In genomic region chr20:11891827-11892521, GRCh38 we compare ENCODE assay signal across 8 cellular contexts. TPM values are rescaled to one million over a fixed set of nuclear protein-coding genes. Genes with fewer than 3 reads are reported as not detected.
DNase-seq lines count a peak whose midpoint lies in the region; ATAC-seq and TF ChIP-seq lines count a peak whose summit lies in the region.

No MANE protein-coding gene starts in this region.

- 0% methylated on average over 16 of the region's 16 CpGs for WGBS in ectodermal cell, 2 experiments

- peak; percentile 68 for ATAC-seq in HG02610 (IDR thresholded peaks at IDR 0.05; ENCODE audit: unreplicated experiment)
- peak; percentile 15 to 58 for ATAC-seq in lower lobe of right lung
- no peak for ATAC-seq in HG03025 (IDR thresholded peaks at IDR 0.05; ENCODE audit: low FRiP score, unreplicated experiment)

- H3K4me3 ChIP-seq in ectodermal cell (ENCODE audit: insufficient read depth, low read depth, low read length) (peak overlapping the region; percentile 75), lower lobe of right lung (peak overlapping the region; percentile 74)

- H3K27me3 ChIP-seq in ectodermal cell (ENCODE audit: control insufficient read depth, insufficient read depth, low read length, poor library complexity, severe bottlenecking) (no peaks in the 10 kb centered on the region), lower lobe of right lung (ENCODE audit: low read depth) (no peaks in the 10 kb centered on the region)

- intact Hi-C loops in lower lobe of right lung (cut with DNase I), result no loop called here

- TF ChIP-seq CTCF in lower lobe of right lung (IDR thresholded peaks at IDR 0.05), result no peak

- H3K9ac ChIP-seq in ES-I3 (ENCODE audit: low read depth, low read length), result peak overlapping the region; percentile 74

- H3K9me3 ChIP-seq in ES-I3 (ENCODE audit: control insufficient read depth, insufficient read depth, low read length), result no peaks in the 10 kb centered on the region
- no peaks in the 10 kb centered on the region for H3K9me3 ChIP-seq in ectodermal cell (ENCODE audit: control insufficient read depth, low read length)
- no peaks in the 10 kb centered on the region for H3K9me3 ChIP-seq in lower lobe of right lung

- H3K36me3 ChIP-seq in ES-I3 (ENCODE audit: insufficient read depth, low read length) (no peaks in the 10 kb centered on the region), ectodermal cell (ENCODE audit: control insufficient read depth, insufficient read depth, low read length) (no peaks in the 10 kb centered on the region), lower lobe of right lung (no peaks in the 10 kb centered on the region)

- H3K27ac ChIP-seq in ectodermal cell (ENCODE audit: insufficient read depth, low read depth, low read length, poor library complexity, severe bottlenecking), result peak overlapping the region; percentile 88
- H3K27ac ChIP-seq in lower lobe of right lung, result peak overlapping the region; percentile 89

- DNase-seq in NCI-H2029 (lab: John Stamatoyannopoulos, UW) (peak; percentile 79), UCSD-AML1 (lab: John Stamatoyannopoulos, UW; ENCODE audit: unreplicated experiment) (peak; percentile 54), lower lobe of right lung (peak; percentile 62)
- peak; percentile 8 to 55 (median 31) for DNase-seq in stimulated activated CD4-positive, alpha-beta T cell treated with anti-CD3 and anti-CD28 coated beads, TNF-alpha, amount 100 ng/mL, for 48 hours (ENCODE audit: low read depth in 3 of 3)

- H3K4me1 ChIP-seq in ES-I3 (ENCODE audit: insufficient read depth, low read length), result peaks cover 5% of the 10 kb centered on the region; the same call in 1 of the 2 replicates
- peaks cover 14% of the 10 kb centered on the region for H3K4me1 ChIP-seq in ectodermal cell (ENCODE audit: control insufficient read depth, insufficient read depth, low read length)
- H3K4me1 ChIP-seq in lower lobe of right lung, result peaks cover 19% of the 10 kb centered on the region

RNA-seq across cellular contexts. Expression of gene BTBD3, which starts 25.7 kb away (rescaled TPM):
- 83.2 TPM for polyA plus RNA-seq in ectodermal cell (2013, experiment 1 of 4)
- polyA plus RNA-seq in ectodermal cell (2013, experiment 2 of 4), result 80.0 TPM
- 73.3 TPM for polyA plus RNA-seq in ectodermal cell (2013, experiment 3 of 4)
- polyA plus RNA-seq in ectodermal cell (2013, experiment 4 of 4), result 83.9 TPM
- 37.0 TPM for total RNA-seq in lower lobe of right lung
